In genomic region chr12:9738906-9739305, GRCh38 we compare ENCODE assay signal across 1 cellular context.
TF ChIP-seq lines count a peak whose summit lies in the region.

No MANE protein-coding gene starts in this region.

TF ChIP-seq in K562, 482 proteins besides CTCF, POLR2A, EP300 and RAD21:
- TF ChIP-seq ZBTB33 (CRISPR knock-in tag; IDR thresholded peaks at IDR 0.05) (peak; percentile 76), NFIC (IDR thresholded peaks at IDR 0.05) (0 out of 2 replicates have a peak, but pooled peaks have one; percentile 7), CC2D1A (IDR thresholded peaks at IDR 0.05) (peak; percentile 52; the same call in 1 of the 2 replicates), CHAMP1 (IDR thresholded peaks at IDR 0.05) (0 out of 2 replicates have a peak, but pooled peaks have one; percentile 30), PRDM10 (IDR thresholded peaks at IDR 0.05; ENCODE audit: partially characterized antibody) (peak; percentile 40)
